Comparison of ENCODE assay signal across 10 cellular contexts in genomic region chr7:132066776-132067175, GRCh38.
A peak's percentile ranks its signal among the peaks of the same experiment; 100 is the strongest.
DNase-seq lines count a peak whose midpoint lies in the region; ATAC-seq lines count a peak whose summit lies in the region.
"Had no signal": no experiment of that assay in that cellular context is flagged by ENCODE, and none has a peak within 500 bp of the region (broad histone marks: within the 10 kb centered on the region; RNA-seq: fewer than 3 reads in every experiment).

No MANE protein-coding gene starts in this region.

- DNase-seq in DMS79 treated with DMSO at 0.1 percent for 48 hours (lab: John Stamatoyannopoulos, UW) (peak; percentile 52), amniotic epithelial cell (ENCODE audit: low read depth) (peak; percentile 70), left ventricle myocardium superior (peak; percentile 73), skeletal muscle cell (ENCODE audit: low read depth) (peak; percentile 36), HuH-7.5 (ENCODE audit: low spot score) (no peak)
- no peak for DNase-seq in stimulated activated CD4-positive, alpha-beta T cell treated with anti-CD3 and anti-CD28 coated beads, Interleukin-15, amount 100 ng/mL, for 24 hours
- DNase-seq: COR-L47, NCI-H748 treated with DMSO at 0.1 percent for 48 hours had no signal

- H3K4me3 ChIP-seq in skeletal muscle cell (ENCODE audit: low read depth, low read length), result no peak overlapping the region

- intact Hi-C loops in left ventricle myocardium superior (cut with micrococcal nuclease), result no loop called here

- ATAC-seq in left ventricle myocardium superior (peak; percentile 80), HG03457 (IDR thresholded peaks at IDR 0.05; ENCODE audit: unreplicated experiment) (no peak), HG03520 (IDR thresholded peaks at IDR 0.05; ENCODE audit: unreplicated experiment) (no peak)

Comparison
In these comparisons a context has a peak if more than half of its experiments do, and no peak if none do; other contexts are left out.
1. DNase-seq: peak in DMS79 treated with DMSO at 0.1 percent for 48 hours (single experiment), amniotic epithelial cell (single experiment), left ventricle myocardium superior (single experiment) and skeletal muscle cell (single experiment); none in HuH-7.5 (single experiment) and stimulated activated CD4-positive, alpha-beta T cell treated with anti-CD3 and anti-CD28 coated beads, Interleukin-15, amount 100 ng/mL, for 24 hours (single experiment).